ENCODE assay signal across 1 cellular context in the genomic region with DNA sequence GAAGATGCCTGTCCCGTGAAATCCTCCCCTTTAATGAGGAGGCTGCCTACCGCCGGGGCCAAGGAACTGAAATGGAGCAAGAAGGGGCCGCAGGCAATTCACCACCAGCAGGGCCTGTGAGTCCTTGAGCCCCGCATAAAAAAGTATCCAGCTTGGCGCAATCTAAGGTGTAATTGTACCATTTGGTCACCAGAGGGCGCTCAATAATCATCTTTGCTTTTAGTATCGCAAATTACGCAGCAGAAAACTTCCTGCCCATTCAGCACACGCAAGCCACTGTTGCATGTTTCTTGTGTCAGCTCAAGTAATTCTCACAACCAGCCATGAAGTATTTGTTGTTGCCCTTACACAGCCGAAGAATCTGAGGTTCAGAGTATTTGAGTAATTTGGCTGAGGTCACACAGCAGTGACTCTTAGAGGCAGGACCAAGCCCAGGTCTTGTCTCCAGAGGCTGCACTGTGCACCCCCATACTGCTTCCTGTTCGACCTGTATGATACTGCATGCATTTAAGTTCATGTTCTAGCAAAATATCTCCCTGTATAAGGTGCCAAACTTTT.
TF ChIP-seq lines count a peak whose summit lies in the region.

No MANE protein-coding gene starts in this region.

TF ChIP-seq in K562, 482 proteins besides CTCF, POLR2A, EP300 and RAD21 (continued from another document and continues in another):
- TF ChIP-seq, protein P1, sequence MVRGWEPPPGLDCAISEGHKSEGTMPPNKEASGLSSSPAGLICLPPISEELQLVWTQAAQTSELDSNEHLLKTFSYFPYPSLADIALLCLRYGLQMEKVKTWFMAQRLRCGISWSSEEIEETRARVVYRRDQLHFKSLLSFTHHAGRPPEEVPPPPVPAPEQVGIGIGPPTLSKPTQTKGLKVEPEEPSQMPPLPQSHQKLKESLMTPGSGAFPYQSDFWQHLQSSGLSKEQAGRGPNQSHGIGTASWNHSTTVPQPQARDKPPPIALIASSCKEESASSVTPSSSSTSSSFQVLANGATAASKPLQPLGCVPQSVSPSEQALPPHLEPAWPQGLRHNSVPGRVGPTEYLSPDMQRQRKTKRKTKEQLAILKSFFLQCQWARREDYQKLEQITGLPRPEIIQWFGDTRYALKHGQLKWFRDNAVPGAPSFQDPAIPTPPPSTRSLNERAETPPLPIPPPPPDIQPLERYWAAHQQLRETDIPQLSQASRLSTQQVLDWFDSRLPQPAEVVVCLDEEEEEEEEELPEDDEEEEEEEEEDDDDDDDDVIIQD (CRISPR knock-in tag; IDR thresholded peaks at IDR 0.05), result no peak
- TF ChIP-seq ATF7 (IDR thresholded peaks at IDR 0.05) (peak; percentile 61; the same call in 1 of the 2 replicates), RBM25 (IDR thresholded peaks at IDR 0.05; ENCODE audit: low read depth, low read length, severe bottlenecking) (peak; percentile 95), C11orf30 (IDR thresholded peaks at IDR 0.05; ENCODE audit: low read depth) (peak; percentile 82), BDP1 (IDR thresholded peaks at IDR 0.05; ENCODE audit: insufficient read depth, insufficient read length) (no peak), ZBTB8A (IDR thresholded peaks at IDR 0.05; ENCODE audit: partially characterized antibody) (no peak), RCOR1 (IDR thresholded peaks at IDR 0.05; ENCODE audit: borderline replicate concordance in 1 of 2, low read depth in 2 of 2, low read length in 2 of 2) (0 out of 4 replicates have a peak, but pooled peaks of 1 of the 2 experiments have one; percentile 51), SMAD3 (CRISPR knock-in tag; conservative IDR thresholded peaks at IDR 0.05) (0 out of 2 replicates have a peak, but pooled peaks have one; percentile 17), SP1 (CRISPR knock-in tag; IDR thresholded peaks at IDR 0.05) (peak; percentile 37; the same call in 1 of the 2 replicates), ARID1B (IDR thresholded peaks at IDR 0.05) (0 out of 2 replicates have a peak, but pooled peaks have one; percentile 36), PURB (CRISPR knock-in tag; IDR thresholded peaks at IDR 0.05; ENCODE audit: low read depth) (no peak), YY1 (IDR thresholded peaks at IDR 0.05; ENCODE audit: borderline replicate concordance in 1 of 3, control insufficient read depth in 1 of 3, extremely low read depth in 1 of 3, insufficient read depth in 3 of 3, insufficient read length in 1 of 3, insufficient replicate concordance in 2 of 3, low read depth in 1 of 3, low read length in 2 of 3) (peak in 1 of 3 experiments; percentile 6), KDM2B (CRISPR knock-in tag; IDR thresholded peaks at IDR 0.05) (no peak), SMARCA4 (IDR thresholded peaks at IDR 0.05) (0 out of 2 replicates have a peak, but pooled peaks have one; percentile 21), ZC3H11A (IDR thresholded peaks at IDR 0.05; ENCODE audit: low read depth, low read length) (no peak), NFE2 (IDR thresholded peaks at IDR 0.05; ENCODE audit: low read depth) (peak; percentile 82), MAFF (IDR thresholded peaks at IDR 0.05; ENCODE audit: low read length) (peak; percentile 64), HDAC3 (IDR thresholded peaks at IDR 0.05; ENCODE audit: borderline replicate concordance, partially characterized antibody) (peak; percentile 75), ZFX (CRISPR knock-in tag; IDR thresholded peaks at IDR 0.05) (peak; percentile 43; the same call in 1 of the 2 replicates), ZNF24 (IDR thresholded peaks at IDR 0.05) (peak; percentile 68; the same call in 1 of the 2 replicates), ZNF316 (IDR thresholded peaks at IDR 0.05) (peak; percentile 78), NRF1 (conservative IDR thresholded peaks at IDR 0.05 in 1 of 2, IDR thresholded peaks at IDR 0.05 in 1 of 2) (peak; percentile 30 to 45; a peak in 3 of 4 replicates), TRIM28 (IDR thresholded peaks at IDR 0.05) (no peak), OTX1 (CRISPR knock-in tag; IDR thresholded peaks at IDR 0.05) (no peak), ILF3 (IDR thresholded peaks at IDR 0.05; ENCODE audit: borderline replicate concordance) (no peak), HMG20A (CRISPR knock-in tag; conservative IDR thresholded peaks at IDR 0.05) (no peak), PCBP1 (IDR thresholded peaks at IDR 0.05; ENCODE audit: low read depth, low read length, poor library complexity, severe bottlenecking) (no peak), NELFE (IDR thresholded peaks at IDR 0.05; ENCODE audit: insufficient read depth, insufficient read length) (no peak), MEF2D (tag; conservative IDR thresholded peaks at IDR 0.05; ENCODE audit: low read depth) (no peak), TBP (optimal IDR thresholded peaks at IDR 0.05; ENCODE audit: low read depth, low read length) (no peak), NUFIP1 (IDR thresholded peaks at IDR 0.05; ENCODE audit: partially characterized antibody) (no peak), TEAD1 (CRISPR knock-in tag; IDR thresholded peaks at IDR 0.05) (peak in 1 of 2 experiments; percentile 34; a peak in 1 of 4 replicates), CEBPG (CRISPR knock-in tag; IDR thresholded peaks at IDR 0.05) (peak; percentile 70; the same call in 1 of the 2 replicates), CEBPG (tag; conservative IDR thresholded peaks at IDR 0.05 in 1 of 2, IDR thresholded peaks at IDR 0.05 in 1 of 2) (peak; percentile 30 to 57; a peak in 2 of 4 replicates), RNF2 (IDR thresholded peaks at IDR 0.05) (0 out of 2 replicates have a peak, but pooled peaks have one; percentile 60), SLC30A9 (CRISPR knock-in tag; IDR thresholded peaks at IDR 0.05) (no peak), MTA1 (IDR thresholded peaks at IDR 0.05; ENCODE audit: borderline replicate concordance) (no peak), ZNF589 (CRISPR knock-in tag; IDR thresholded peaks at IDR 0.05; ENCODE audit: low read depth) (no peak), FOXK2 (conservative IDR thresholded peaks at IDR 0.05 in 1 of 2, IDR thresholded peaks at IDR 0.05 in 1 of 2; ENCODE audit: low read depth in 2 of 2) (peak; percentile 57 to 66; a peak in 3 of 4 replicates), GABPB2 (CRISPR knock-in tag; conservative IDR thresholded peaks at IDR 0.05) (no peak)
- TF ChIP-seq, protein P2, sequence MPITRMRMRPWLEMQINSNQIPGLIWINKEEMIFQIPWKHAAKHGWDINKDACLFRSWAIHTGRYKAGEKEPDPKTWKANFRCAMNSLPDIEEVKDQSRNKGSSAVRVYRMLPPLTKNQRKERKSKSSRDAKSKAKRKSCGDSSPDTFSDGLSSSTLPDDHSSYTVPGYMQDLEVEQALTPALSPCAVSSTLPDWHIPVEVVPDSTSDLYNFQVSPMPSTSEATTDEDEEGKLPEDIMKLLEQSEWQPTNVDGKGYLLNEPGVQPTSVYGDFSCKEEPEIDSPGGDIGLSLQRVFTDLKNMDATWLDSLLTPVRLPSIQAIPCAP (CRISPR knock-in tag; IDR thresholded peaks at IDR 0.05; ENCODE audit: borderline replicate concordance), result no peak
- TF ChIP-seq, protein P3, sequence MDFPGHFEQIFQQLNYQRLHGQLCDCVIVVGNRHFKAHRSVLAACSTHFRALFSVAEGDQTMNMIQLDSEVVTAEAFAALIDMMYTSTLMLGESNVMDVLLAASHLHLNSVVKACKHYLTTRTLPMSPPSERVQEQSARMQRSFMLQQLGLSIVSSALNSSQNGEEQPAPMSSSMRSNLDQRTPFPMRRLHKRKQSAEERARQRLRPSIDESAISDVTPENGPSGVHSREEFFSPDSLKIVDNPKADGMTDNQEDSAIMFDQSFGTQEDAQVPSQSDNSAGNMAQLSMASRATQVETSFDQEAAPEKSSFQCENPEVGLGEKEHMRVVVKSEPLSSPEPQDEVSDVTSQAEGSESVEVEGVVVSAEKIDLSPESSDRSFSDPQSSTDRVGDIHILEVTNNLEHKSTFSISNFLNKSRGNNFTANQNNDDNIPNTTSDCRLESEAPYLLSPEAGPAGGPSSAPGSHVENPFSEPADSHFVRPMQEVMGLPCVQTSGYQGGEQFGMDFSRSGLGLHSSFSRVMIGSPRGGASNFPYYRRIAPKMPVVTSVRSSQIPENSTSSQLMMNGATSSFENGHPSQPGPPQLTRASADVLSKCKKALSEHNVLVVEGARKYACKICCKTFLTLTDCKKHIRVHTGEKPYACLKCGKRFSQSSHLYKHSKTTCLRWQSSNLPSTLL (IDR thresholded peaks at IDR 0.05), result no peak
- TF ChIP-seq, protein P4, sequence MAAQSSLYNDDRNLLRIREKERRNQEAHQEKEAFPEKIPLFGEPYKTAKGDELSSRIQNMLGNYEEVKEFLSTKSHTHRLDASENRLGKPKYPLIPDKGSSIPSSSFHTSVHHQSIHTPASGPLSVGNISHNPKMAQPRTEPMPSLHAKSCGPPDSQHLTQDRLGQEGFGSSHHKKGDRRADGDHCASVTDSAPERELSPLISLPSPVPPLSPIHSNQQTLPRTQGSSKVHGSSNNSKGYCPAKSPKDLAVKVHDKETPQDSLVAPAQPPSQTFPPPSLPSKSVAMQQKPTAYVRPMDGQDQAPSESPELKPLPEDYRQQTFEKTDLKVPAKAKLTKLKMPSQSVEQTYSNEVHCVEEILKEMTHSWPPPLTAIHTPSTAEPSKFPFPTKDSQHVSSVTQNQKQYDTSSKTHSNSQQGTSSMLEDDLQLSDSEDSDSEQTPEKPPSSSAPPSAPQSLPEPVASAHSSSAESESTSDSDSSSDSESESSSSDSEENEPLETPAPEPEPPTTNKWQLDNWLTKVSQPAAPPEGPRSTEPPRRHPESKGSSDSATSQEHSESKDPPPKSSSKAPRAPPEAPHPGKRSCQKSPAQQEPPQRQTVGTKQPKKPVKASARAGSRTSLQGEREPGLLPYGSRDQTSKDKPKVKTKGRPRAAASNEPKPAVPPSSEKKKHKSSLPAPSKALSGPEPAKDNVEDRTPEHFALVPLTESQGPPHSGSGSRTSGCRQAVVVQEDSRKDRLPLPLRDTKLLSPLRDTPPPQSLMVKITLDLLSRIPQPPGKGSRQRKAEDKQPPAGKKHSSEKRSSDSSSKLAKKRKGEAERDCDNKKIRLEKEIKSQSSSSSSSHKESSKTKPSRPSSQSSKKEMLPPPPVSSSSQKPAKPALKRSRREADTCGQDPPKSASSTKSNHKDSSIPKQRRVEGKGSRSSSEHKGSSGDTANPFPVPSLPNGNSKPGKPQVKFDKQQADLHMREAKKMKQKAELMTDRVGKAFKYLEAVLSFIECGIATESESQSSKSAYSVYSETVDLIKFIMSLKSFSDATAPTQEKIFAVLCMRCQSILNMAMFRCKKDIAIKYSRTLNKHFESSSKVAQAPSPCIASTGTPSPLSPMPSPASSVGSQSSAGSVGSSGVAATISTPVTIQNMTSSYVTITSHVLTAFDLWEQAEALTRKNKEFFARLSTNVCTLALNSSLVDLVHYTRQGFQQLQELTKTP (IDR thresholded peaks at IDR 0.05; ENCODE audit: low read depth in 1 of 2, partially characterized antibody in 2 of 2), result peak in 1 of 2 experiments; percentile 18
